1 cellular context compared by ENCODE assay signal in genomic region chr6:159727717-159728440, GRCh38.
TF ChIP-seq lines count a peak whose summit lies in the region.

No MANE protein-coding gene starts in this region.

TF ChIP-seq in K562, 482 proteins besides CTCF, POLR2A, EP300 and RAD21 (continued from another document and continues in another):
- no peak for TF ChIP-seq ATF2 (CRISPR knock-in tag; IDR thresholded peaks at IDR 0.05)
- no peak for TF ChIP-seq HDAC6 (IDR thresholded peaks at IDR 0.05; ENCODE audit: low read depth, low read length)
- TF ChIP-seq ZNF785 (CRISPR knock-in tag; IDR thresholded peaks at IDR 0.05) = no peak
- no peak for TF ChIP-seq ZNF431 (CRISPR knock-in tag; IDR thresholded peaks at IDR 0.05)
- no peak for TF ChIP-seq CBX8 (IDR thresholded peaks at IDR 0.05; ENCODE audit: borderline replicate concordance, extremely low read depth, low read depth, low read length, poor library complexity, severe bottlenecking)
- no peak for TF ChIP-seq ZNF609 (CRISPR knock-in tag; IDR thresholded peaks at IDR 0.05; ENCODE audit: borderline replicate concordance)
- TF ChIP-seq CHCHD3 (CRISPR knock-in tag; IDR thresholded peaks at IDR 0.05) = no peak
- TF ChIP-seq ZNF408 (CRISPR knock-in tag; IDR thresholded peaks at IDR 0.05; ENCODE audit: low read depth) = no peak
- no peak for TF ChIP-seq XRCC3 (IDR thresholded peaks at IDR 0.05)
- no peak; the same call in 1 of the 2 replicates for TF ChIP-seq ZC3H4 (CRISPR knock-in tag; IDR thresholded peaks at IDR 0.05; ENCODE audit: borderline replicate concordance)
- no peak for TF ChIP-seq ZNF232 (CRISPR knock-in tag; IDR thresholded peaks at IDR 0.05)
- no peak for TF ChIP-seq SAP30 (IDR thresholded peaks at IDR 0.05; ENCODE audit: borderline replicate concordance, insufficient read depth, low read depth, low read length, poor library complexity, severe bottlenecking)
- no peak for TF ChIP-seq MCM2 (IDR thresholded peaks at IDR 0.05; ENCODE audit: low read depth)
- TF ChIP-seq SNRNP70 (optimal IDR thresholded peaks at IDR 0.05; ENCODE audit: low read depth, low read length) = no peak
- peak; percentile 33; the same call in 1 of the 2 replicates for TF ChIP-seq TAF7 (tag; IDR thresholded peaks at IDR 0.05)
- no peak for TF ChIP-seq CCAR2 (IDR thresholded peaks at IDR 0.05; ENCODE audit: low read depth, low read length)
- TF ChIP-seq POLR2H (tag; IDR thresholded peaks at IDR 0.05; ENCODE audit: low read depth) = no peak
- no peak for TF ChIP-seq ZNF586 (CRISPR knock-in tag; conservative IDR thresholded peaks at IDR 0.05)
- no peak for TF ChIP-seq NR1H2 (CRISPR knock-in tag; IDR thresholded peaks at IDR 0.05)
- TF ChIP-seq ZNF212 (CRISPR knock-in tag; IDR thresholded peaks at IDR 0.05) = no peak
- TF ChIP-seq SNAPC5 (CRISPR knock-in tag; IDR thresholded peaks at IDR 0.05) = no peak
- TF ChIP-seq MTF1 (CRISPR knock-in tag; IDR thresholded peaks at IDR 0.05; ENCODE audit: borderline replicate concordance) = no peak
- no peak for TF ChIP-seq CREB3L1 (IDR thresholded peaks at IDR 0.05; ENCODE audit: borderline replicate concordance, low read depth)
- no peak for TF ChIP-seq E4F1 (CRISPR knock-in tag; IDR thresholded peaks at IDR 0.05; ENCODE audit: borderline replicate concordance)
- TF ChIP-seq MCM3 (IDR thresholded peaks at IDR 0.05) = no peak
- TF ChIP-seq CUX1 (CRISPR knock-in tag; IDR thresholded peaks at IDR 0.05) = no peak
- TF ChIP-seq HINFP (tag; conservative IDR thresholded peaks at IDR 0.05; ENCODE audit: low read depth) = no peak
- TF ChIP-seq GTF2A2 (tag; IDR thresholded peaks at IDR 0.05) = no peak
- no peak; the same call in 1 of the 2 replicates for TF ChIP-seq VEZF1 (CRISPR knock-in tag; IDR thresholded peaks at IDR 0.05)
- no peak for TF ChIP-seq BHLHE40 (IDR thresholded peaks at IDR 0.05; ENCODE audit: low read length)
- TF ChIP-seq RBM22 (IDR thresholded peaks at IDR 0.05; ENCODE audit: low read depth, low read length, poor library complexity, severe bottlenecking) = peak; percentile 42
- no peak for TF ChIP-seq POU5F1 (IDR thresholded peaks at IDR 0.05; ENCODE audit: borderline replicate concordance, low read depth, low read length, partially characterized antibody)
- peak; percentile 17; the same call in 1 of the 2 replicates for TF ChIP-seq HCFC1 (IDR thresholded peaks at IDR 0.05; ENCODE audit: low read depth, low read length)
- TF ChIP-seq CREM (IDR thresholded peaks at IDR 0.05; ENCODE audit: low read depth) = no peak
- TF ChIP-seq DACH1 (IDR thresholded peaks at IDR 0.05; ENCODE audit: partially characterized antibody) = no peak
- no peak for TF ChIP-seq HEY1 (CRISPR knock-in tag; IDR thresholded peaks at IDR 0.05; ENCODE audit: borderline replicate concordance)
- no peak for TF ChIP-seq SP2 (IDR thresholded peaks at IDR 0.05; ENCODE audit: extremely low read depth, low read depth, low read length, poor library complexity, severe bottlenecking)
- no peak; the same call in 1 of the 2 replicates for TF ChIP-seq POLR2AphosphoS5 (IDR thresholded peaks at IDR 0.05; ENCODE audit: control insufficient read depth, insufficient read depth, low read depth, low read length)
- no peak for TF ChIP-seq DLX4 (CRISPR knock-in tag; IDR thresholded peaks at IDR 0.05)
- TF ChIP-seq PRMT5 (CRISPR knock-in tag; IDR thresholded peaks at IDR 0.05) = peak; percentile 77; the same call in 1 of the 2 replicates
- no peak for TF ChIP-seq RBM39 (optimal IDR thresholded peaks at IDR 0.05; ENCODE audit: low read depth, low read length)
- TF ChIP-seq TBL1XR1 (IDR thresholded peaks at IDR 0.05; ENCODE audit: low read length in 2 of 2) = no peak
- no peak for TF ChIP-seq NELFE (IDR thresholded peaks at IDR 0.05; ENCODE audit: insufficient read depth, insufficient read length)
- no peak for TF ChIP-seq ZZZ3 (IDR thresholded peaks at IDR 0.05)
